In genomic region chr4:132572210-132572609, GRCh38 we compare ENCODE assay signal across 20 cellular contexts.
DNase-seq lines count a peak whose midpoint lies in the region; FAIRE-seq and TF ChIP-seq lines count a peak whose summit lies in the region.
"Had no signal": no experiment of that assay in that cellular context is flagged by ENCODE, and none has a peak within 500 bp of the region (broad histone marks: within the 10 kb centered on the region; RNA-seq: fewer than 3 reads in every experiment).

No MANE protein-coding gene starts in this region.

- no peak for TF ChIP-seq POLR2A in H1 (IDR thresholded peaks at IDR 0.05; ENCODE audit: control extremely low read depth in 1 of 2, low read depth in 2 of 2, low read length in 2 of 2)

- H4K8ac ChIP-seq in H1 (ENCODE audit: extremely low read depth, insufficient read depth, low read length) (no peak overlapping the region), mesendoderm (ENCODE audit: low read depth, low read length) (no peak overlapping the region)

- 0 out of 2 replicates have a peak overlapping the region, but pooled peaks have one; percentile 46 for H2AFZ ChIP-seq in H1 (ENCODE audit: low read length)

- no peak overlapping the region for H4K91ac ChIP-seq in H1 (replicated peaks; ENCODE audit: insufficient read length, low read length)

- FAIRE-seq in H1 (lab: Jason Lieb, UNC), result no peak

- CTCF ChIA-PET in H1 (lab: Charles Lee; ENCODE audit: partially characterized antibody), result interaction anchor here (2.3 kb wide), 1 partner anchor 14 kb away, joined by 8 read pairs; no protein-coding TSS in a partner anchor

- no peaks in the 10 kb centered on the region for H3K9me3 ChIP-seq in H1 (ENCODE audit: insufficient read depth in 2 of 2, low read depth in 1 of 2, low read length in 1 of 2)
- H3K9me3 ChIP-seq: esophagus squamous epithelium, neutrophil, stomach, upper lobe of left lung had no signal

- no peak overlapping the region for H2BK20ac ChIP-seq in H1 (ENCODE audit: low read length)

- POLR2A ChIA-PET in H1 (lab: Charles Lee; ENCODE audit: partially characterized antibody), result no interaction called here

- H3K79me1 ChIP-seq in H1 (ENCODE audit: low read depth, low read length) (no peaks in the 10 kb centered on the region), mesendoderm (ENCODE audit: low read length) (no peaks in the 10 kb centered on the region)

- no peak overlapping the region for H2BK12ac ChIP-seq in H1 (ENCODE audit: low read depth, low read length)

- no peaks in the 10 kb centered on the region for H3K4me1 ChIP-seq in H1 (replicated peaks in 1 of 4; ENCODE audit: control insufficient read depth in 3 of 4, insufficient read depth in 4 of 4, low read length in 3 of 4)
- H3K4me1 ChIP-seq in mesendoderm (ENCODE audit: control insufficient read depth, low read depth, low read length), result peaks cover 2% of the 10 kb centered on the region
- H3K4me1 ChIP-seq: esophagus squamous epithelium, stomach, upper lobe of left lung had no signal

- TF ChIP-seq RAD21 in H1 (IDR thresholded peaks at IDR 0.05 in 1 of 2, conservative IDR thresholded peaks at IDR 0.05 in 1 of 2; ENCODE audit: low read depth in 2 of 2, low read length in 2 of 2), result no peak

- H3K18ac ChIP-seq in H1 (ENCODE audit: extremely low read depth, low read length) (no peak overlapping the region), mesendoderm (ENCODE audit: low read length) (no peak overlapping the region)

- TF ChIP-seq CTCF in LNCaP clone FGC (IDR thresholded peaks at IDR 0.05; ENCODE audit: control insufficient read depth, extremely low read depth, insufficient read depth) (0 out of 2 replicates have a peak, but pooled peaks have one; percentile 8), H1 (IDR thresholded peaks at IDR 0.05; ENCODE audit: control extremely low read depth in 1 of 3, insufficient read depth in 1 of 3, low read depth in 1 of 3, low read length in 3 of 3) (no peak)

- no peak overlapping the region for H3K56ac ChIP-seq in H1 (replicated peaks; ENCODE audit: insufficient read length, low read depth, low read length)
- no peak overlapping the region for H3K56ac ChIP-seq in mesendoderm (ENCODE audit: low read length)

- no peak overlapping the region for H3K4me2 ChIP-seq in H1 (ENCODE audit: insufficient read depth in 1 of 2, low read depth in 2 of 2, low read length in 2 of 2)
- H3K4me2 ChIP-seq in mesendoderm (ENCODE audit: low read length), result no peak overlapping the region

- no peak overlapping the region for H4K5ac ChIP-seq in H1 (ENCODE audit: insufficient read length, low read depth, low read length)
- H4K5ac ChIP-seq in mesendoderm (ENCODE audit: low read length), result no peak overlapping the region

- 73 to 100% methylated on average over 2 to 6 of the region's 6 CpGs for WGBS in H1 (ENCODE audit: extremely low coverage in 1 of 2, insufficient coverage in 1 of 2, insufficient read length in 1 of 2, insufficient replicate concordance in 2 of 2, low coverage in 1 of 2, low lambda C conversion rate in 2 of 2, missing lambda C conversion rate in 1 of 2), 2 experiments
- WGBS in mesendoderm (ENCODE audit: extremely low coverage, insufficient coverage, low lambda C conversion rate), result 100% methylated on average over 2 of the region's 6 CpGs

- H3K27me3 ChIP-seq in H1 (replicated peaks in 1 of 4; ENCODE audit: control insufficient read depth in 3 of 4, extremely low read depth in 1 of 4, insufficient read depth in 3 of 4, low read length in 3 of 4) (no peaks in the 10 kb centered on the region), mesendoderm (ENCODE audit: insufficient read depth, low read length, poor library complexity) (no peaks in the 10 kb centered on the region)
- H3K27me3 ChIP-seq: esophagus squamous epithelium, neutrophil, stomach, upper lobe of left lung had no signal

- H2BK120ac ChIP-seq in H1 (replicated peaks; ENCODE audit: low read depth, low read length) (no peak overlapping the region), mesendoderm (ENCODE audit: low read depth, low read length) (no peak overlapping the region)

- H3K4ac ChIP-seq in H1 (replicated peaks; ENCODE audit: insufficient read length, low read depth, low read length), result no peak overlapping the region
- H3K4ac ChIP-seq in mesendoderm (ENCODE audit: low read depth, low read length), result no peak overlapping the region

- H3K36me3 ChIP-seq in H1 (ENCODE audit: control insufficient read depth in 2 of 4, insufficient read depth in 4 of 4, low read length in 3 of 4), result no peaks in the 10 kb centered on the region
- no peaks in the 10 kb centered on the region for H3K36me3 ChIP-seq in mesendoderm (ENCODE audit: control insufficient read depth, insufficient read depth, low read length)
- H3K36me3 ChIP-seq: esophagus squamous epithelium, neutrophil, stomach, upper lobe of left lung had no signal

- H3K23me2 ChIP-seq in H1 (ENCODE audit: low read depth, low read length), result no peaks in the 10 kb centered on the region

- H2BK15ac ChIP-seq in H1 (ENCODE audit: low read length) (no peak overlapping the region), mesendoderm (replicated peaks; ENCODE audit: low read depth) (no peak overlapping the region)

- no peak for TF ChIP-seq EP300 in H1 (IDR thresholded peaks at IDR 0.05; ENCODE audit: borderline replicate concordance in 1 of 2, low read depth in 2 of 2, low read length in 2 of 2)

- H2AK5ac ChIP-seq in H1 (ENCODE audit: low read depth, low read length), result no peak overlapping the region
- no peak overlapping the region for H2AK5ac ChIP-seq in mesendoderm (ENCODE audit: low read length)

- no peaks in the 10 kb centered on the region for H3K79me2 ChIP-seq in H1 (ENCODE audit: control insufficient read depth in 1 of 2, insufficient read depth in 2 of 2, low read length in 2 of 2)
- H3K79me2 ChIP-seq in mesendoderm (ENCODE audit: control insufficient read depth, insufficient read depth, low read length), result no peaks in the 10 kb centered on the region

- DNase-seq in EL, result peak; percentile 3
- DNase-seq in LNCaP clone FGC (ENCODE audit: low read depth), result peak; percentile 6
- DNase-seq in H1 (ENCODE audit: low read depth in 1 of 2, low spot score in 2 of 2), result no peak
- DNase-seq in mesendoderm, result peak; percentile 96
- DNase-seq in NCI-H146 treated with DMSO at 0.1 percent for 48 hours (lab: John Stamatoyannopoulos, UW; ENCODE audit: unreplicated experiment), result no peak
- DNase-seq in activated effector memory CD4-positive, alpha-beta T cell treated with Interleukin-2 at 50 U/mL for 16 hours, result no peak
- no peak for DNase-seq in DMS53 (lab: John Stamatoyannopoulos, UW)
- DNase-seq in UCSD-AML1 (lab: John Stamatoyannopoulos, UW; ENCODE audit: unreplicated experiment), result no peak
- DNase-seq: activated T-cell treated with anti-CD3 and anti-CD28 coated beads, Interleukin-2, amount 50 U/mL, for 48 hours; CD4-positive, alpha-beta T cell; central memory CD4-positive, alpha-beta T cell; effector CD4-positive, alpha-beta T cell; esophagus squamous epithelium; hippocampal formation; MV-4-11; NCI-H2029; NCI-H510A treated with DMSO at 0.1 percent for 48 hours; stomach; upper lobe of left lung had no signal

- H3K27ac ChIP-seq in H1 (ENCODE audit: low read depth, low read length), result no peak overlapping the region
- no peak overlapping the region for H3K27ac ChIP-seq in mesendoderm (ENCODE audit: low read depth, low read length)
- H3K27ac ChIP-seq: esophagus squamous epithelium, neutrophil, stomach, upper lobe of left lung had no signal

- no peak overlapping the region for H3K14ac ChIP-seq in H1 (ENCODE audit: insufficient read length)

- H3K4me3 ChIP-seq in LNCaP clone FGC (ENCODE audit: low read depth, low read length), result no peak overlapping the region
- no peak overlapping the region for H3K4me3 ChIP-seq in H1 (ENCODE audit: extremely low read depth in 1 of 4, insufficient read depth in 2 of 4, low read depth in 3 of 4, low read length in 4 of 4)
- H3K4me3 ChIP-seq in mesendoderm (ENCODE audit: low read length), result no peak overlapping the region
- H3K4me3 ChIP-seq: esophagus squamous epithelium, stomach, upper lobe of left lung had no signal

- H2BK5ac ChIP-seq in H1 (ENCODE audit: low read depth, low read length) (no peak overlapping the region), mesendoderm (ENCODE audit: low read length) (no peak overlapping the region)

- H3K23ac ChIP-seq in H1 (ENCODE audit: insufficient read length) (no peak overlapping the region), mesendoderm (ENCODE audit: low read length) (no peak overlapping the region)

- H4K20me1 ChIP-seq in H1 (replicated peaks in 1 of 2; ENCODE audit: control insufficient read depth in 1 of 2, insufficient read depth in 2 of 2, low read length in 2 of 2), result no peaks in the 10 kb centered on the region

- no peak overlapping the region for H3K9ac ChIP-seq in H1 (replicated peaks in 1 of 4; ENCODE audit: extremely low read depth in 1 of 4, low read depth in 3 of 4, low read length in 3 of 4)
- H3K9ac ChIP-seq in mesendoderm (ENCODE audit: low read length), result no peak overlapping the region

TF ChIP-seq in H1, 55 proteins besides CTCF, POLR2A, EP300 and RAD21 (continues in another document):
- TF ChIP-seq KDM4A (IDR thresholded peaks at IDR 0.05; ENCODE audit: low read depth, low read length, severe bottlenecking) (no peak), SRF (IDR thresholded peaks at IDR 0.05; ENCODE audit: low read depth, low read length) (no peak), KDM5A (IDR thresholded peaks at IDR 0.05; ENCODE audit: low read length) (no peak), EZH2 (IDR thresholded peaks at IDR 0.05; ENCODE audit: low read depth, low read length, severe bottlenecking) (no peak)

Comparison
In these comparisons a context has a peak if more than half of its experiments do, and no peak if none do; other contexts are left out.
1. DNase-seq: peak in EL (single experiment), LNCaP clone FGC (single experiment) and mesendoderm (single experiment); none in H1 (0 of 2), NCI-H146 treated with DMSO at 0.1 percent for 48 hours (single experiment), activated effector memory CD4-positive, alpha-beta T cell treated with Interleukin-2 at 50 U/mL for 16 hours (single experiment), DMS53 (single experiment) and UCSD-AML1 (single experiment).